ENCODE assay signal across 21 cellular contexts in the genomic region with DNA sequence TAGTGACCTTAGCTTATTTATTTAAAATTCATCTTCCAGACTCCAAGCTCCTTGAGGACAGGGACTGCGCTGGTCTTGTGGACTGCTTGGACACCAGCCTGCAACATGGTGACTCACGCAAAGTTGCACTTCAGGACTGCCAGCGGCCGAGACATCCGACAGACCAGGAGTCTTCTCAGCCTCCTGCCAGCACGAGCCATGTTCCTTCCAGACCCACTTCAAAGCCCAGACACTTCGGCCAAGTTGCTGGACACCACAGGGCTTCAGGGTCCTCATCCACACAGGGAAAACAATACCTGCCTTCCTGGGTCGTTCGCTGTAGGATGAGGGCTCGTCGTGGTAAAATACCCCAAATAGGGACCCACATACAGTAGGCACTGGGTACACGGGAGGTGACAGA.
DNase-seq lines count a peak whose midpoint lies in the region; ATAC-seq and TF ChIP-seq lines count a peak whose summit lies in the region.
"Had no signal": no experiment of that assay in that cellular context is flagged by ENCODE, and none has a peak within 500 bp of the region (broad histone marks: within the 10 kb centered on the region; RNA-seq: fewer than 3 reads in every experiment).

No MANE protein-coding gene starts in this region.

- POLR2A ChIA-PET in activated CD4-positive, alpha-beta T cell treated with anti-CD3 and anti-CD28 coated beads for 36 hours (lab: Charles Lee): interaction anchor here (1.4 kb wide), 1 partner anchor 33 kb away, joined by 3 read pairs; no protein-coding TSS in a partner anchor
- POLR2A ChIA-PET in T-cell (lab: Charles Lee): interaction anchor here in 1 of 2 donors (0.5 kb wide), 1 partner anchor 125 kb away, joined by 5 read pairs; no protein-coding TSS in a partner anchor

- no peak overlapping the region for H2AFZ ChIP-seq in Karpas-422 (ENCODE audit: low read length)
- H2AFZ ChIP-seq: hepatocyte, PC-9 had no signal

- peak overlapping the region; percentile 96 for H3K27ac Mint-ChIP-seq in activated CD4-positive, alpha-beta T cell treated with anti-CD3 and anti-CD28 coated beads for 36 hours
- H3K27ac Mint-ChIP-seq in T-cell: peak overlapping the region; percentile 90 to 96
- H3K27ac Mint-ChIP-seq in activated T-helper 2 cell treated with anti-CD3 and anti-CD28 coated beads, Interferon-gamma antibody, Interleukin-2, Interleukin-4, amounts not matched to agents 10 μg/mL and 5 μg/mL and 100 μg/mL, durations not matched to agents 14 hours and 24 hours and 36 hours: peak overlapping the region; percentile 90
- peak overlapping the region; percentile 67 to 76 for H3K27ac Mint-ChIP-seq in natural killer cell
- H3K27ac Mint-ChIP-seq: activated B cell treated with CpG ODN at 0.5 μM for 24 hours had no signal

- no peaks in the 10 kb centered on the region for H3K4me1 ChIP-seq in Karpas-422 (ENCODE audit: low read length)

- peaks cover 97% of the 10 kb centered on the region for H3K4me1 Mint-ChIP-seq in activated CD4-positive, alpha-beta T cell treated with anti-CD3 and anti-CD28 coated beads for 36 hours
- H3K4me1 Mint-ChIP-seq in T-cell (peaks cover 97 to 100% (median 99%) of the 10 kb centered on the region in 3 donors), natural killer cell (peaks cover 83 to 85% of the 10 kb centered on the region in 2 donors)
- peaks cover 90% of the 10 kb centered on the region for H3K4me1 Mint-ChIP-seq in activated T-helper 2 cell treated with anti-CD3 and anti-CD28 coated beads, Interferon-gamma antibody, Interleukin-2, Interleukin-4, amounts not matched to agents 10 μg/mL and 5 μg/mL and 100 μg/mL, durations not matched to agents 14 hours and 24 hours and 36 hours (ENCODE audit: low read depth)
- H3K4me1 Mint-ChIP-seq: activated B cell treated with CpG ODN at 0.5 μM for 24 hours had no signal

- DNase-seq in activated CD4-positive, alpha-beta T cell treated with anti-CD3 and anti-CD28 coated beads for 36 hours: peak; percentile 10
- DNase-seq in activated CD4-positive, alpha-beta T cell treated with anti-CD3 and anti-CD28 coated beads for 1 hour: no peak
- no peak for DNase-seq in T-cell
- DNase-seq in activated T-helper 2 cell treated with anti-CD3 and anti-CD28 coated beads, Interferon-gamma antibody, Interleukin-2, Interleukin-4, amounts not matched to agents 10 μg/mL and 5 μg/mL and 100 μg/mL, durations not matched to agents 14 hours and 24 hours and 36 hours (ENCODE audit: low spot score): no peak
- DNase-seq in natural killer cell: no peak
- no peak for DNase-seq in middle frontal gyrus (ENCODE audit: extremely low spot score, low spot score)
- DNase-seq in NCI-H1694 treated with DMSO at 0.1 percent for 48 hours (lab: John Stamatoyannopoulos, UW): no peak
- DNase-seq in Karpas-422: no peak
- DNase-seq: activated B cell treated with CpG ODN at 0.5 μM for 24 hours; amygdala; islet precursor cell; NCI-H187 treated with DMSO at 0.1 percent for 48 hours; NCI-H226; PC-9; retina; stimulated activated CD4-positive, alpha-beta T cell treated with anti-CD3 and anti-CD28 coated beads, Interleukin-12 subunit alpha, Interleukin-12 subunit beta, amount 100 ng/mL, for 4 hours; T-helper 9 cell had no signal

- H3K9me3 ChIP-seq in Karpas-422 (ENCODE audit: low read length): no peaks in the 10 kb centered on the region

- H3K4me3 Mint-ChIP-seq in activated CD4-positive, alpha-beta T cell treated with anti-CD3 and anti-CD28 coated beads for 36 hours: peak overlapping the region; percentile 67
- H3K4me3 Mint-ChIP-seq in T-cell (peak overlapping the region; percentile 37 to 89 (median 72)), natural killer cell (no peak overlapping the region)
- no peak overlapping the region for H3K4me3 Mint-ChIP-seq in activated T-helper 2 cell treated with anti-CD3 and anti-CD28 coated beads, Interferon-gamma antibody, Interleukin-2, Interleukin-4, amounts not matched to agents 10 μg/mL and 5 μg/mL and 100 μg/mL, durations not matched to agents 14 hours and 24 hours and 36 hours (ENCODE audit: low read depth)
- H3K4me3 Mint-ChIP-seq: activated B cell treated with CpG ODN at 0.5 μM for 24 hours had no signal

- H3K4me3 ChIP-seq in Karpas-422 (ENCODE audit: low read length): no peak overlapping the region
- H3K4me3 ChIP-seq: cardiac muscle cell, hepatocyte, PC-9 had no signal

- CTCF ChIA-PET in activated CD4-positive, alpha-beta T cell treated with anti-CD3 and anti-CD28 coated beads for 36 hours (lab: Charles Lee): interaction anchor here (1.3 kb wide), 1 partner anchor 61 kb away, joined by 3 read pairs; no protein-coding TSS in a partner anchor
- CTCF ChIA-PET in T-cell (lab: Charles Lee): interaction anchor here (0.5 to 0.9 kb wide), 3 partner anchors 10 to 86 kb away, joined by 3 to 5 read pairs (median 3); no protein-coding TSS in a partner anchor

- H4K20me1 ChIP-seq in Karpas-422 (ENCODE audit: insufficient read depth, low read depth, low read length): no peaks in the 10 kb centered on the region

- H3K27me3 ChIP-seq in Karpas-422 (ENCODE audit: low read length): no peaks in the 10 kb centered on the region
- H3K27me3 ChIP-seq: cardiac muscle cell, hepatocyte had no signal

- peaks cover 69% of the 10 kb centered on the region for H3K36me3 Mint-ChIP-seq in activated CD4-positive, alpha-beta T cell treated with anti-CD3 and anti-CD28 coated beads for 36 hours (ENCODE audit: low read depth)
- H3K36me3 Mint-ChIP-seq in T-cell (peaks cover 33% of the 10 kb centered on the region), natural killer cell (no peaks in the 10 kb centered on the region)
- H3K36me3 Mint-ChIP-seq in activated T-helper 2 cell treated with anti-CD3 and anti-CD28 coated beads, Interferon-gamma antibody, Interleukin-2, Interleukin-4, amounts not matched to agents 10 μg/mL and 5 μg/mL and 100 μg/mL, durations not matched to agents 14 hours and 24 hours and 36 hours (ENCODE audit: low read depth): peaks cover 49% of the 10 kb centered on the region

- no peak overlapping the region for H3K27ac ChIP-seq in Karpas-422 (ENCODE audit: low read length)
- H3K27ac ChIP-seq: cardiac muscle cell, epithelial cell of prostate, hepatocyte, PC-9 had no signal

- TF ChIP-seq CTCF in natural killer cell (IDR thresholded peaks at IDR 0.05): no peak

- intact Hi-C loops in activated CD4-positive, alpha-beta T cell treated with anti-CD3 and anti-CD28 coated beads for 36 hours (cut with DNase I, micrococcal nuclease): loop anchor here in 1 of 2 experiments (10.0 kb wide), 1 partner anchor 1729 kb away; no protein-coding TSS in a partner anchor
- intact Hi-C loops in activated T-helper 2 cell treated with anti-CD3 and anti-CD28 coated beads, Interferon-gamma antibody, Interleukin-2, Interleukin-4, amounts not matched to agents 10 μg/mL and 5 μg/mL and 100 μg/mL, durations not matched to agents 14 hours and 24 hours and 36 hours (cut with micrococcal nuclease): loop anchor here (10.0 kb wide), 1 partner anchor 1729 kb away; no protein-coding TSS in a partner anchor
- intact Hi-C loops in natural killer cell (cut with micrococcal nuclease): no loop called here

- H3K9ac ChIP-seq in Karpas-422 (ENCODE audit: low read length): no peak overlapping the region

- no peak overlapping the region for H3K4me2 ChIP-seq in Karpas-422 (ENCODE audit: low read depth, low read length, poor library complexity, severe bottlenecking)
- H3K4me2 ChIP-seq: hepatocyte, PC-9 had no signal

- no peaks in the 10 kb centered on the region for H3K9me3 Mint-ChIP-seq in activated CD4-positive, alpha-beta T cell treated with anti-CD3 and anti-CD28 coated beads for 36 hours (ENCODE audit: low read depth)
- no peaks in the 10 kb centered on the region for H3K9me3 Mint-ChIP-seq in T-cell
- H3K9me3 Mint-ChIP-seq in activated T-helper 2 cell treated with anti-CD3 and anti-CD28 coated beads, Interferon-gamma antibody, Interleukin-2, Interleukin-4, amounts not matched to agents 10 μg/mL and 5 μg/mL and 100 μg/mL, durations not matched to agents 14 hours and 24 hours and 36 hours: no peaks in the 10 kb centered on the region
- H3K9me3 Mint-ChIP-seq in natural killer cell: no peaks in the 10 kb centered on the region
- H3K9me3 Mint-ChIP-seq: activated B cell treated with CpG ODN at 0.5 μM for 24 hours had no signal

- no peaks in the 10 kb centered on the region for H3K27me3 Mint-ChIP-seq in activated CD4-positive, alpha-beta T cell treated with anti-CD3 and anti-CD28 coated beads for 36 hours
- no peaks in the 10 kb centered on the region for H3K27me3 Mint-ChIP-seq in T-cell
- H3K27me3 Mint-ChIP-seq in activated T-helper 2 cell treated with anti-CD3 and anti-CD28 coated beads, Interferon-gamma antibody, Interleukin-2, Interleukin-4, amounts not matched to agents 10 μg/mL and 5 μg/mL and 100 μg/mL, durations not matched to agents 14 hours and 24 hours and 36 hours (ENCODE audit: low read depth): no peaks in the 10 kb centered on the region
- no peaks in the 10 kb centered on the region for H3K27me3 Mint-ChIP-seq in natural killer cell (ENCODE audit: low read depth in 2 of 2)
- H3K27me3 Mint-ChIP-seq: activated B cell treated with CpG ODN at 0.5 μM for 24 hours had no signal

- no peaks in the 10 kb centered on the region for H3K36me3 ChIP-seq in Karpas-422 (ENCODE audit: insufficient read depth, low read length)
- H3K36me3 ChIP-seq: cardiac muscle cell had no signal

- no peak for ATAC-seq in activated CD4-positive, alpha-beta T cell treated with anti-CD3 and anti-CD28 coated beads for 36 hours
- ATAC-seq in T-cell (replicated peaks in 1 of 4) (no peak), natural killer cell (no peak)
- ATAC-seq: HCT116 had no signal

- H3K79me2 ChIP-seq in Karpas-422 (ENCODE audit: low read length): no peaks in the 10 kb centered on the region
- H3K79me2 ChIP-seq: hepatocyte had no signal

- H3K9me2 ChIP-seq in Karpas-422 (replicated peaks; ENCODE audit: insufficient read depth, low read length): no peaks in the 10 kb centered on the region

Comparison
In these comparisons a context has a peak if more than half of its experiments do, and no peak if none do; other contexts are left out.
1. H3K4me3 Mint-ChIP-seq: peak in activated CD4-positive, alpha-beta T cell treated with anti-CD3 and anti-CD28 coated beads for 36 hours (single experiment) and T-cell (3 of 3); none in activated T-helper 2 cell treated with anti-CD3 and anti-CD28 coated beads, Interferon-gamma antibody, Interleukin-2, Interleukin-4, amounts not matched to agents 10 μg/mL and 5 μg/mL and 100 μg/mL, durations not matched to agents 14 hours and 24 hours and 36 hours (single experiment) and natural killer cell (single experiment).
2. Peak in every context shown above with its lines, with median percentiles within 50 percentile points of each other: H3K27ac Mint-ChIP-seq.